Comparison of ENCODE assay signal across 21 cellular contexts in genomic region chr17:81714412-81715106, GRCh38. TPM values are rescaled to one million over a fixed set of nuclear protein-coding genes. Genes with fewer than 3 reads are reported as not detected.
DNase-seq lines count a peak whose midpoint lies in the region; ATAC-seq and TF ChIP-seq lines count a peak whose summit lies in the region.
"Had no signal": no experiment of that assay in that cellular context is flagged by ENCODE, and none has a peak within 500 bp of the region (broad histone marks: within the 10 kb centered on the region; RNA-seq: fewer than 3 reads in every experiment).

No MANE protein-coding gene starts in this region.

- peak overlapping the region; percentile 28 for H2AK9ac ChIP-seq in IMR-90 (replicated peaks; ENCODE audit: low read depth, low read length, poor library complexity)

- H2BK5ac ChIP-seq in IMR-90 (ENCODE audit: low read depth, low read length, poor library complexity, severe bottlenecking): no peak overlapping the region

- H3K4me1 Mint-ChIP-seq in activated CD4-positive, alpha-beta T cell treated with anti-CD3 and anti-CD28 coated beads, Interleukin-2, amount 10 ng/mL, durations not matched to agents 7 days and 5 days: peaks cover 26% of the 10 kb centered on the region

- H3K27ac Mint-ChIP-seq in activated CD4-positive, alpha-beta T cell treated with anti-CD3 and anti-CD28 coated beads, Interleukin-2, amount 10 ng/mL, durations not matched to agents 7 days and 5 days: peak overlapping the region; percentile 9
- H3K27ac Mint-ChIP-seq: activated naive CD4-positive, alpha-beta T cell treated with anti-CD3 and anti-CD28 coated beads, Interleukin-2, amount 10 ng/mL, durations not matched to agents 7 days and 5 days; CD4-positive, alpha-beta T cell; dendritic cell treated with granulocyte-macrophage colony-stimulating factor and Interleukin-4, amounts not matched to agents 40 ng/mL and 50 ng/mL, for 4 days; HFFc6; stimulated activated naive B cell treated with anti-CD40 and anti-IgM and Interleukin-4, amounts not matched to agents 10 μg/mL and 1 μg/mL and 100 μg/mL, for 72 hours had no signal

- H4K8ac ChIP-seq in IMR-90 (ENCODE audit: low read depth in 2 of 2, low read length in 2 of 2): no peak overlapping the region

- H3K4ac ChIP-seq in IMR-90 (ENCODE audit: low read depth, low read length): no peak overlapping the region

- H3K9ac ChIP-seq in IMR-90 (ENCODE audit: low read depth, low read length) (no peak overlapping the region), colonic mucosa (ENCODE audit: low read depth in 2 of 2, low read length in 2 of 2) (peak overlapping the region; percentile 78 to 86), rectal smooth muscle tissue (ENCODE audit: low read length) (no peak overlapping the region)

- BruUV-seq in IMR-90 (replicated peaks; lab: Mats Ljungman, UMichigan): no TSS peak

- no peak for ATAC-seq in IMR-90 (ENCODE audit: low read depth)
- ATAC-seq: Right ventricle myocardium inferior; stimulated activated naive B cell treated with anti-CD40 and anti-IgM and Interleukin-4, amounts not matched to agents 10 μg/mL and 1 μg/mL and 100 μg/mL, for 72 hours had no signal

- no peak overlapping the region for H2AK5ac ChIP-seq in IMR-90 (ENCODE audit: low read depth, low read length)

- no peak overlapping the region for H3K18ac ChIP-seq in IMR-90 (ENCODE audit: low read depth, low read length)

- TF ChIP-seq RAD21 in IMR-90 (IDR thresholded peaks at IDR 0.05; ENCODE audit: low read length): no peak

- peak overlapping the region; percentile 13 for H3K4me3 Mint-ChIP-seq in activated CD4-positive, alpha-beta T cell treated with anti-CD3 and anti-CD28 coated beads, Interleukin-2, amount 10 ng/mL, durations not matched to agents 7 days and 5 days
- H3K4me3 Mint-ChIP-seq: activated naive CD4-positive, alpha-beta T cell treated with anti-CD3 and anti-CD28 coated beads, Interleukin-2, amount 10 ng/mL, durations not matched to agents 7 days and 5 days; CD4-positive, alpha-beta T cell; dendritic cell treated with granulocyte-macrophage colony-stimulating factor and Interleukin-4, amounts not matched to agents 40 ng/mL and 50 ng/mL, for 4 days; HFFc6; stimulated activated naive B cell treated with anti-CD40 and anti-IgM and Interleukin-4, amounts not matched to agents 10 μg/mL and 1 μg/mL and 100 μg/mL, for 72 hours had no signal

- no peak for DNase-seq in activated CD4-positive, alpha-beta T cell treated with anti-CD3 and anti-CD28 coated beads, Interleukin-2, amount 10 ng/mL, durations not matched to agents 7 days and 5 days
- no peak for DNase-seq in activated CD4-positive, alpha-beta T cell treated with anti-CD3 and anti-CD28 coated beads, Interleukin-2, amount 50 U/mL, for 48 hours
- DNase-seq in IMR-90 (no peak), colonic mucosa (no peak), RKO (ENCODE audit: low spot score) (no peak), NCI-H1694 (lab: John Stamatoyannopoulos, UW) (no peak), spleen (no peak)
- DNase-seq: activated CD4-positive, CD25-positive, alpha-beta regulatory T cell; activated naive CD4-positive, alpha-beta T cell treated with anti-CD3 and anti-CD28 coated beads, Interleukin-2, amount 10 ng/mL, durations not matched to agents 7 days and 5 days; foreskin melanocyte; HFFc6; MM.1S; NCI-H187; NK-92 treated with Interleukin-12 subunit alpha and Interleukin-12 subunit beta, amount 100 ng/mL, for 24 hours; stimulated activated naive B cell treated with anti-CD40 and anti-IgM and Interleukin-4, amounts not matched to agents 10 μg/mL and 1 μg/mL and 100 μg/mL, for 72 hours had no signal

- no peak overlapping the region for H3K14ac ChIP-seq in IMR-90 (replicated peaks; ENCODE audit: low read depth, low read length)

- no peak overlapping the region for H3K4me3 ChIP-seq in IMR-90 (ENCODE audit: insufficient read depth, low read depth, low read length)
- no peak overlapping the region for H3K4me3 ChIP-seq in colonic mucosa
- H3K4me3 ChIP-seq in rectal smooth muscle tissue (ENCODE audit: low read length): peak overlapping the region; percentile 27
- H3K4me3 ChIP-seq in spleen: no peak overlapping the region
- H3K4me3 ChIP-seq: A549, uterus had no signal

- no peak overlapping the region for H2BK20ac ChIP-seq in IMR-90 (ENCODE audit: low read depth, low read length)

- no peak overlapping the region for H4K5ac ChIP-seq in IMR-90 (ENCODE audit: low read depth, low read length)

- no peak overlapping the region for H3K23ac ChIP-seq in IMR-90 (ENCODE audit: low read depth, low read length)

- H3K4me1 ChIP-seq in IMR-90 (ENCODE audit: control insufficient read depth, insufficient read depth, low read length): peaks cover 18% of the 10 kb centered on the region
- peaks cover 35% of the 10 kb centered on the region for H3K4me1 ChIP-seq in colonic mucosa
- H3K4me1 ChIP-seq in rectal smooth muscle tissue (ENCODE audit: control insufficient read depth, insufficient read depth, low read length): peaks cover 11% of the 10 kb centered on the region
- H3K4me1 ChIP-seq in spleen: peaks cover 22 to 55% (median 34%) of the 10 kb centered on the region in 6 donors

- H3K56ac ChIP-seq in IMR-90 (ENCODE audit: extremely low read depth, insufficient read depth, low read length): no peak overlapping the region

- in situ Hi-C loops in IMR-90 (cut with MboI; ENCODE audit: low sequenced_read_pairs): no loop called here

- no peak overlapping the region for H2AFZ ChIP-seq in IMR-90 (replicated peaks; ENCODE audit: low read length, poor library complexity)

- H2BK15ac ChIP-seq in IMR-90 (ENCODE audit: low read depth, low read length): no peak overlapping the region

- no peak for TF ChIP-seq CTCF in IMR-90 (conservative IDR thresholded peaks at IDR 0.05; ENCODE audit: low read depth, low read length)
- TF ChIP-seq CTCF in colonic mucosa (IDR thresholded peaks at IDR 0.05): no peak
- no peak for TF ChIP-seq CTCF in spleen (IDR thresholded peaks at IDR 0.05 in 8 of 11, conservative IDR thresholded peaks at IDR 0.05 in 3 of 11)

- H3K36me3 ChIP-seq in IMR-90 (ENCODE audit: control insufficient read depth, insufficient read depth, low read length): peaks cover under 1% of the 10 kb centered on the region; the same call in 1 of the 2 replicates
- no peaks in the 10 kb centered on the region for H3K36me3 ChIP-seq in colonic mucosa
- no peaks in the 10 kb centered on the region for H3K36me3 ChIP-seq in rectal smooth muscle tissue (ENCODE audit: control insufficient read depth, insufficient read depth, low read length)
- H3K36me3 ChIP-seq in spleen: peaks cover 0 to 35% (median 0%) of the 10 kb centered on the region in 6 donors
- H3K36me3 ChIP-seq: uterus had no signal

- no peak overlapping the region for H2BK120ac ChIP-seq in IMR-90 (ENCODE audit: low read depth, low read length)

- H3K27me3 Mint-ChIP-seq in activated CD4-positive, alpha-beta T cell treated with anti-CD3 and anti-CD28 coated beads, Interleukin-2, amount 10 ng/mL, durations not matched to agents 7 days and 5 days: no peaks in the 10 kb centered on the region
- H3K27me3 Mint-ChIP-seq: activated naive CD4-positive, alpha-beta T cell treated with anti-CD3 and anti-CD28 coated beads, Interleukin-2, amount 10 ng/mL, durations not matched to agents 7 days and 5 days; CD4-positive, alpha-beta T cell; stimulated activated naive B cell treated with anti-CD40 and anti-IgM and Interleukin-4, amounts not matched to agents 10 μg/mL and 1 μg/mL and 100 μg/mL, for 72 hours had no signal

- peaks cover 1% of the 10 kb centered on the region for H3K36me3 Mint-ChIP-seq in activated CD4-positive, alpha-beta T cell treated with anti-CD3 and anti-CD28 coated beads, Interleukin-2, amount 10 ng/mL, durations not matched to agents 7 days and 5 days (ENCODE audit: low read depth)

- intact Hi-C loops in IMR-90 (cut with micrococcal nuclease) (no loop called here), colonic mucosa (cut with DNase I) (no loop called here), spleen (cut with DNase I; ENCODE audit: low total_unique reads) (no loop called here)

- H3K27ac ChIP-seq in IMR-90 (ENCODE audit: insufficient read depth, low read length) (no peak overlapping the region), colonic mucosa (no peak overlapping the region), rectal smooth muscle tissue (ENCODE audit: low read depth, low read length) (no peak overlapping the region), spleen (no peak overlapping the region)
- H3K27ac ChIP-seq: uterus had no signal

- no peaks in the 10 kb centered on the region for H3K9me3 Mint-ChIP-seq in activated CD4-positive, alpha-beta T cell treated with anti-CD3 and anti-CD28 coated beads, Interleukin-2, amount 10 ng/mL, durations not matched to agents 7 days and 5 days
- H3K9me3 Mint-ChIP-seq: activated naive CD4-positive, alpha-beta T cell treated with anti-CD3 and anti-CD28 coated beads, Interleukin-2, amount 10 ng/mL, durations not matched to agents 7 days and 5 days; CD4-positive, alpha-beta T cell; dendritic cell treated with granulocyte-macrophage colony-stimulating factor and Interleukin-4, amounts not matched to agents 40 ng/mL and 50 ng/mL, for 4 days; HFFc6; stimulated activated naive B cell treated with anti-CD40 and anti-IgM and Interleukin-4, amounts not matched to agents 10 μg/mL and 1 μg/mL and 100 μg/mL, for 72 hours had no signal

- POLR2A ChIA-PET in activated CD4-positive, alpha-beta T cell treated with anti-CD3 and anti-CD28 coated beads, Interleukin-2, amount 10 ng/mL, durations not matched to agents 7 days and 5 days (lab: Charles Lee): no interaction called here
- POLR2A ChIA-PET in IMR-90 (lab: Charles Lee; ENCODE audit: unreplicated experiment): no interaction called here

- H3K27me3 ChIP-seq in IMR-90 (ENCODE audit: control insufficient read depth, insufficient read depth, low read length) (no peaks in the 10 kb centered on the region), colonic mucosa (no peaks in the 10 kb centered on the region), rectal smooth muscle tissue (ENCODE audit: control insufficient read depth, insufficient read depth, low read length) (no peaks in the 10 kb centered on the region), spleen (replicated peaks in 1 of 7) (no peaks in the 10 kb centered on the region)
- H3K27me3 ChIP-seq: uterus had no signal

- CTCF ChIA-PET in activated CD4-positive, alpha-beta T cell treated with anti-CD3 and anti-CD28 coated beads, Interleukin-2, amount 10 ng/mL, durations not matched to agents 7 days and 5 days (lab: Charles Lee): no interaction called here
- CTCF ChIA-PET in IMR-90 (lab: Yijun Ruan, JAX): no interaction called here

- H3K79me1 ChIP-seq in IMR-90 (ENCODE audit: low read depth in 1 of 2, low read length in 2 of 2): peaks cover 14 to 30% of the 10 kb centered on the region in 2 experiments

- WGBS in IMR-90 (ENCODE audit: extremely low coverage in 2 of 2, insufficient read length in 1 of 2), 2 experiments: 96% methylated on average over 15 of the region's 39 CpGs; no CpG with 5 or more reads in 1 of the 2 experiments
- 94 to 97% (median 95%) methylated on average over 23 to 39 of the region's 39 CpGs for WGBS in spleen, 5 donors

- dilution Hi-C loops in IMR-90 (cut with HindIII; ENCODE audit: low sequenced_read_pairs, unreplicated experiment): no loop called here

- H3K4me2 ChIP-seq in IMR-90 (ENCODE audit: low read depth, low read length): no peak overlapping the region

- no peak overlapping the region for H4K91ac ChIP-seq in IMR-90 (ENCODE audit: insufficient read depth, low read depth, low read length)

- peaks cover 8% of the 10 kb centered on the region for H3K9me1 ChIP-seq in IMR-90 (ENCODE audit: insufficient read depth, low read length)

- TF ChIP-seq POLR2A in IMR-90 (IDR thresholded peaks at IDR 0.05; ENCODE audit: low read depth, low read length) (no peak), spleen (IDR thresholded peaks at IDR 0.05) (no peak)

- no peaks in the 10 kb centered on the region; the same call in 1 of the 2 replicates for H4K20me1 ChIP-seq in IMR-90 (ENCODE audit: insufficient read depth, low read length)

- H3K9me3 ChIP-seq in IMR-90 (ENCODE audit: control insufficient read depth, insufficient read depth, low read length): no peaks in the 10 kb centered on the region
- H3K9me3 ChIP-seq in colonic mucosa: no peaks in the 10 kb centered on the region
- H3K9me3 ChIP-seq in spleen: no peaks in the 10 kb centered on the region
- H3K9me3 ChIP-seq: A549, uterus had no signal

RNA-seq across cellular contexts. Expression of gene SLC25A10, which starts 2.5 kb away (rescaled TPM):
- 10 to 100 TPM; 29.2 to 32.4 TPM for total RNA-seq in activated CD4-positive, alpha-beta T cell treated with anti-CD3 and anti-CD28 coated beads, Interleukin-2, amount 10 ng/mL, durations not matched to agents 7 days and 5 days
- total RNA-seq in IMR-90 (2012; rRNA removed) (12.2 and 14.9 TPM in 2 replicates), colonic mucosa (100 to 1,000 TPM in 1 of 2 donors, 10 to 100 TPM in 1; 46.0 to 110 TPM), spleen (1 to 10 TPM; 2.9 to 7.5 (median 3.7) TPM)
- polyA plus RNA-seq in IMR-90 (2012; rRNA removed) (19.0 and 20.2 TPM in 2 replicates), spleen (1 to 10 TPM; 4.7 to 7.7 (median 6.9) TPM)
- 7.7 and 16.1 TPM in 2 replicates for polyA plus RNA-seq in IMR-90 (2012; cell fraction: cytosol; rRNA removed)
- 9.4 and 24.8 TPM in 2 replicates for polyA plus RNA-seq in IMR-90 (2012; cell fraction: nucleus; rRNA removed; ENCODE audit: low replicate concordance)

RNA-seq across cellular contexts. Expression of gene MRPL12, which starts 11.4 kb away (rescaled TPM):
- total RNA-seq in activated CD4-positive, alpha-beta T cell treated with anti-CD3 and anti-CD28 coated beads, Interleukin-2, amount 10 ng/mL, durations not matched to agents 7 days and 5 days: 10 to 100 TPM; 52.7 to 62.3 TPM
- total RNA-seq in IMR-90 (2012; rRNA removed) (17.2 and 17.5 TPM in 2 replicates), colonic mucosa (100 to 1,000 TPM; 106 to 225 TPM), spleen (10 to 100 TPM; 36.2 to 68.5 (median 43.2) TPM)
- polyA plus RNA-seq in IMR-90 (2012; rRNA removed) (111 and 127 TPM in 2 replicates), spleen (100 to 1,000 TPM in 2 of 3 donors, 10 to 100 TPM in 1; 71.7 to 160 (median 121) TPM)
- polyA plus RNA-seq in IMR-90 (2012; cell fraction: cytosol; rRNA removed): 140 and 156 TPM in 2 replicates
- polyA plus RNA-seq in IMR-90 (2012; cell fraction: nucleus; rRNA removed; ENCODE audit: low replicate concordance): 32.1 and 54.9 TPM in 2 replicates

RNA-seq across cellular contexts. Expression of gene HGS, which starts 30.7 kb away (rescaled TPM):
- total RNA-seq in activated CD4-positive, alpha-beta T cell treated with anti-CD3 and anti-CD28 coated beads, Interleukin-2, amount 10 ng/mL, durations not matched to agents 7 days and 5 days: 100 to 1,000 TPM; 121 to 128 TPM
- total RNA-seq in IMR-90 (2012; rRNA removed) (49.4 and 52.5 TPM in 2 replicates), colonic mucosa (100 to 1,000 TPM in 1 of 2 donors, 10 to 100 TPM in 1; 75.2 to 131 TPM), spleen (100 to 1,000 TPM in 4 of 7 donors, 10 to 100 TPM in 3; 62.3 to 134 (median 106) TPM)
- polyA plus RNA-seq in IMR-90 (2012; rRNA removed) (137 and 169 TPM in 2 replicates), spleen (100 to 1,000 TPM in 2 of 3 donors, 10 to 100 TPM in 1; 61.3 to 133 (median 119) TPM)
- polyA plus RNA-seq in IMR-90 (2012; cell fraction: cytosol; rRNA removed): 46.1 and 98.2 TPM in 2 replicates
- 423 and 1,279 TPM in 2 replicates for polyA plus RNA-seq in IMR-90 (2012; cell fraction: nucleus; rRNA removed; ENCODE audit: low replicate concordance)

RNA-seq across cellular contexts. Expression of gene ARL16, which starts 31.0 kb away (rescaled TPM):
- total RNA-seq in activated CD4-positive, alpha-beta T cell treated with anti-CD3 and anti-CD28 coated beads, Interleukin-2, amount 10 ng/mL, durations not matched to agents 7 days and 5 days: 10 to 100 TPM; 35.4 to 42.1 TPM
- total RNA-seq in IMR-90 (2012; rRNA removed) (42.8 and 51.1 TPM in 2 replicates), colonic mucosa (10 to 100 TPM; 24.6 to 25.0 TPM), spleen (10 to 100 TPM; 22.5 to 36.6 (median 29.1) TPM)
- polyA plus RNA-seq in IMR-90 (2012; rRNA removed) (77.9 and 83.1 TPM in 2 replicates), spleen (10 to 100 TPM; 56.0 to 93.5 (median 79.8) TPM)
- polyA plus RNA-seq in IMR-90 (2012; cell fraction: cytosol; rRNA removed): 73.3 and 116 TPM in 2 replicates
- polyA plus RNA-seq in IMR-90 (2012; cell fraction: nucleus; rRNA removed; ENCODE audit: low replicate concordance): 130 and 139 TPM in 2 replicates

RNA-seq across cellular contexts. Expression of gene CCDC137, which starts 48.0 kb away (rescaled TPM):
- total RNA-seq in activated CD4-positive, alpha-beta T cell treated with anti-CD3 and anti-CD28 coated beads, Interleukin-2, amount 10 ng/mL, durations not matched to agents 7 days and 5 days: 10 to 100 TPM; 30.2 to 33.8 TPM
- total RNA-seq in IMR-90 (2012; rRNA removed) (7.5 and 9.2 TPM in 2 replicates), colonic mucosa (10 to 100 TPM; 13.7 to 41.1 TPM), spleen (10 to 100 TPM; 10.7 to 24.2 (median 19.0) TPM)
- polyA plus RNA-seq in IMR-90 (2012; rRNA removed) (18.4 and 23.2 TPM in 2 replicates), spleen (10 to 100 TPM; 20.7 to 40.1 (median 21.4) TPM)
- 16.7 and 34.8 TPM in 2 replicates for polyA plus RNA-seq in IMR-90 (2012; cell fraction: cytosol; rRNA removed)
- 12.3 and 18.2 TPM in 2 replicates for polyA plus RNA-seq in IMR-90 (2012; cell fraction: nucleus; rRNA removed; ENCODE audit: low replicate concordance)

Comparison
In these comparisons a context has a peak if more than half of its experiments do, and no peak if none do; other contexts are left out.
1. H3K9ac ChIP-seq: peak in colonic mucosa (2 of 2); none in IMR-90 (single experiment) and rectal smooth muscle tissue (single experiment).